In the genomic region with DNA sequence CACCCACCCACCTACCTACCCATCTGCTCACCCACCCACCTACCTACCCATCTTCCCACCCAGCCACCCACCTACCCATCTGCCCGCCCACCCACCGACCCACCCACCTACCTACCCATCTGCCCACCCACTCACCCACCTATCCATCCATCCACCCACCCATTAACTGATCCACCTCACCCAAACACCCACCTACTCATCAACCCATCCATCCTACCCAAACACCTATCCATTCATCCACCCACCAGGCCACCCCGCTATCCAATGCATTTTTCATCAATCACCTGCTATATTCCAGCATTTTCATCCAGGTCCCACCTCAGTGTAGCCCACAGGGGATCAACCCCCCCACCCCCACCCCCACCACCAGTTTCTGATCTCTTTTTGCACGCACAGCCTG, we compare ENCODE assay signal across 25 cellular contexts.
"Had no signal": no experiment of that assay in that cellular context is flagged by ENCODE, and none has a peak within 500 bp of the region (broad histone marks: within the 10 kb centered on the region; RNA-seq: fewer than 3 reads in every experiment).

No MANE protein-coding gene starts in this region.

- H3K36me3 ChIP-seq: left lung, lower lobe of right lung, ovary, right atrium auricular region, right lobe of liver, stomach, thyroid gland, transverse colon, upper lobe of left lung, uterus had no signal

- H3K4me1 Mint-ChIP-seq: naive thymus-derived CD4-positive, alpha-beta T cell; stimulated activated memory B cell treated with anti-CD40 and anti-IgM and Interleukin-4, amounts not matched to agents 10 μg/mL and 1 μg/mL and 100 μg/mL, for 72 hours had no signal

- H3K27ac ChIP-seq: left lung, lower lobe of right lung, ovary, right atrium auricular region, right lobe of liver, stomach, testis, thyroid gland, transverse colon, upper lobe of left lung, uterus had no signal

- H3K27me3 Mint-ChIP-seq: natural killer cell treated with Interleukin-12 subunit alpha and Interleukin-12 subunit beta and Interleukin-15 and Interleukin-18, amount 100 ng/mL, for 72 hours; stimulated activated memory B cell treated with anti-CD40 and anti-IgM and Interleukin-4, amounts not matched to agents 10 μg/mL and 1 μg/mL and 100 μg/mL, for 72 hours had no signal

- DNase-seq: kidney glomerular epithelial cell; left cardiac atrium; mesendoderm; midbrain; naive thymus-derived CD4-positive, alpha-beta T cell; right lobe of liver; small intestine; stimulated activated CD4-positive, alpha-beta T cell treated with anti-CD3 and anti-CD28 coated beads, Interleukin-1b, Interleukin-23, amount 100 ng/mL, for 48 hours; stimulated activated CD4-positive, alpha-beta T cell treated with anti-CD3 and anti-CD28 coated beads, Interleukin-2, amount 100 ng/mL, for 48 hours; stimulated activated CD4-positive, alpha-beta T cell treated with anti-CD3 and anti-CD28 coated beads, Interleukin-4, amount 100 ng/mL, for 4 hours; stimulated activated CD8-positive, alpha-beta memory T cell treated with anti-CD3 and anti-CD28 coated beads, Interleukin-4, amount 100 ng/mL, for 48 hours; stimulated activated naive CD8-positive, alpha-beta T cell treated with anti-CD3 and anti-CD28 coated beads, Interleukin-15, Interleukin-2, amounts not matched to agents 100 U/mL and 50 U/mL, for 24 hours; stomach; testis; thyroid gland; transverse colon; upper lobe of left lung; uterus had no signal

- H3K27ac Mint-ChIP-seq: natural killer cell treated with Interleukin-12 subunit alpha and Interleukin-12 subunit beta and Interleukin-15 and Interleukin-18, amount 100 ng/mL, for 72 hours; stimulated activated memory B cell treated with anti-CD40 and anti-IgM and Interleukin-4, amounts not matched to agents 10 μg/mL and 1 μg/mL and 100 μg/mL, for 72 hours had no signal

- H3K4me3 Mint-ChIP-seq: naive thymus-derived CD4-positive, alpha-beta T cell; natural killer cell treated with Interleukin-12 subunit alpha and Interleukin-12 subunit beta and Interleukin-15 and Interleukin-18, amount 100 ng/mL, for 72 hours; stimulated activated memory B cell treated with anti-CD40 and anti-IgM and Interleukin-4, amounts not matched to agents 10 μg/mL and 1 μg/mL and 100 μg/mL, for 72 hours had no signal

- H3K4me3 ChIP-seq: left lung, lower lobe of right lung, mucosa of descending colon, ovary, right atrium auricular region, right lobe of liver, stomach, testis, thyroid gland, transverse colon, upper lobe of left lung, uterus had no signal

- H3K36me3 Mint-ChIP-seq: naive thymus-derived CD4-positive, alpha-beta T cell; natural killer cell treated with Interleukin-12 subunit alpha and Interleukin-12 subunit beta and Interleukin-15 and Interleukin-18, amount 100 ng/mL, for 72 hours; stimulated activated memory B cell treated with anti-CD40 and anti-IgM and Interleukin-4, amounts not matched to agents 10 μg/mL and 1 μg/mL and 100 μg/mL, for 72 hours had no signal

- H3K27me3 ChIP-seq: left lung, ovary, right atrium auricular region, right lobe of liver, stomach, testis, thyroid gland, transverse colon, upper lobe of left lung, uterus had no signal

- H3K4me1 ChIP-seq: left lung, lower lobe of right lung, right lobe of liver, thyroid gland, transverse colon, upper lobe of left lung, uterus had no signal

- H3K9me3 Mint-ChIP-seq: naive thymus-derived CD4-positive, alpha-beta T cell; natural killer cell treated with Interleukin-12 subunit alpha and Interleukin-12 subunit beta and Interleukin-15 and Interleukin-18, amount 100 ng/mL, for 72 hours; stimulated activated memory B cell treated with anti-CD40 and anti-IgM and Interleukin-4, amounts not matched to agents 10 μg/mL and 1 μg/mL and 100 μg/mL, for 72 hours had no signal

- H3K9me3 ChIP-seq: left lung, lower lobe of right lung, mucosa of descending colon, ovary, right atrium auricular region, right lobe of liver, stomach, testis, thyroid gland, transverse colon, upper lobe of left lung, uterus had no signal
